In the genomic region with DNA sequence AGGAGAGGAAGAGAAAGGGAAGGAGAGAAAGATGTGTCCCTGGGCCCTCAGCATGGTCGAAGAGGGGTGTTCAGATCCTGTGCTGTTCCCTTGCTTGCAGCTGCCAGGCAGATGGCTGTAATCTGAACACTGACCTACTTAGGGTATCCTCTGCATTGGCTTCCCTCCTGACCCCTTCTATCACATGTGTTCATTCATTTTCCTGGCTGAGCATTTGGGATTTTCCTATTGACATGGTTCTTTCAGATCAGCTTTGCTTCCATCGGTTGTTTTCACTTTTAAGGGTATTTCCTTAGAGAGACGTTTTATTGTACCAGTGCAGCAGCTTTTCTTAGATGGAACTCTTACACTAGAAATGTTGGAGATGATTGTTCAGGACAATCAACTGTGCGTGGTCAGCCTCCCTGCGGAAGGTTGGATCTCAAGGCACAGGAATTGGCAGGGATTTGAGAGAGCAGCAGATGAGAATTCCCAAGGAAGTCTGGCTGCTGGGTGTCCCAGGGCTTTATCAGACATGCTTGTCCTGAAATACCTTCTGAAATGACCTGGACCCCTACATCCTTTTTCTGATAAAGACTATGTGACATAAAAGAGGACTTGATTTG, we compare ENCODE assay signal across 23 cellular contexts. TPM values are rescaled to one million over a fixed set of nuclear protein-coding genes. Genes with fewer than 3 reads are reported as not detected.
DNase-seq lines count a peak whose midpoint lies in the region; ATAC-seq, FAIRE-seq and TF ChIP-seq lines count a peak whose summit lies in the region.
"Had no signal": no experiment of that assay in that cellular context is flagged by ENCODE, and none has a peak within 500 bp of the region (broad histone marks: within the 10 kb centered on the region; RNA-seq: fewer than 3 reads in every experiment).

No MANE protein-coding gene starts in this region.

- H3K4me1 ChIP-seq in GM23248 (ENCODE audit: insufficient read depth): 0 out of 2 replicates have a peak, but pooled peaks cover 3% of the 10 kb centered on the region
- peaks cover 3% of the 10 kb centered on the region; the same call in 1 of the 2 replicates for H3K4me1 ChIP-seq in SJCRH30
- H3K4me1 ChIP-seq in HepG2 (ENCODE audit: insufficient read depth, low read length): peaks cover 17% of the 10 kb centered on the region
- H3K4me1 ChIP-seq in CD8-positive, alpha-beta T cell (ENCODE audit: insufficient read depth, low read length): no peaks in the 10 kb centered on the region
- H3K4me1 ChIP-seq: neural progenitor cell had no signal

- H3K36me3 ChIP-seq in GM23248 (ENCODE audit: low read depth): no peaks in the 10 kb centered on the region
- H3K36me3 ChIP-seq in SJCRH30: no peaks in the 10 kb centered on the region
- no peaks in the 10 kb centered on the region for H3K36me3 ChIP-seq in HepG2 (replicated peaks in 1 of 2; ENCODE audit: control insufficient read depth in 1 of 2, insufficient read depth in 2 of 2, low read length in 2 of 2)
- no peaks in the 10 kb centered on the region for H3K36me3 ChIP-seq in CD8-positive, alpha-beta T cell (ENCODE audit: insufficient read depth, low read length)
- H3K36me3 ChIP-seq: neural progenitor cell, thoracic aorta had no signal

- H3K36me3 Mint-ChIP-seq in CD8-positive, alpha-beta T cell: no peaks in the 10 kb centered on the region
- no peaks in the 10 kb centered on the region for H3K36me3 Mint-ChIP-seq in immature natural killer cell
- H3K36me3 Mint-ChIP-seq: neural progenitor cell had no signal

- H2AFZ ChIP-seq in GM23248 (peak overlapping the region; percentile 40; the same call in 1 of the 2 replicates), HepG2 (ENCODE audit: low read length) (no peak overlapping the region)
- H2AFZ ChIP-seq: neural progenitor cell, PC-9 had no signal

- TF ChIP-seq RAD21 in HepG2 (CRISPR knock-in tag; IDR thresholded peaks at IDR 0.05): no peak

- no peaks in the 10 kb centered on the region for H3K79me2 ChIP-seq in GM23248 (ENCODE audit: insufficient read depth)
- no peaks in the 10 kb centered on the region for H3K79me2 ChIP-seq in HepG2 (ENCODE audit: insufficient read depth, low read length)

- POLR2A ChIA-PET in HepG2 (lab: Yijun Ruan, JAX): no interaction called here
- POLR2A ChIA-PET in CD8-positive, alpha-beta T cell (lab: Charles Lee): no interaction called here

- H3K4me1 Mint-ChIP-seq in CD8-positive, alpha-beta T cell (ENCODE audit: low read depth): peaks cover 3% of the 10 kb centered on the region
- no peaks in the 10 kb centered on the region for H3K4me1 Mint-ChIP-seq in immature natural killer cell

- H3K9me3 ChIP-seq in GM23248 (ENCODE audit: low read depth) (no peaks in the 10 kb centered on the region), SJCRH30 (replicated peaks) (no peaks in the 10 kb centered on the region), HepG2 (ENCODE audit: low read length) (no peaks in the 10 kb centered on the region)
- no peaks in the 10 kb centered on the region for H3K9me3 ChIP-seq in CD8-positive, alpha-beta T cell (ENCODE audit: low read length)
- H3K9me3 ChIP-seq: thoracic aorta had no signal

- no peaks in the 10 kb centered on the region for H3K27me3 Mint-ChIP-seq in CD8-positive, alpha-beta T cell (ENCODE audit: low read depth)
- H3K27me3 Mint-ChIP-seq in immature natural killer cell (ENCODE audit: low read depth in 3 of 3): peaks cover 2 to 8% (median 6%) of the 10 kb centered on the region in 3 donors

- no peak overlapping the region for H3K4me2 ChIP-seq in GM23248 (ENCODE audit: unreplicated experiment)
- peak overlapping the region; percentile 25; the same call in 1 of the 2 replicates for H3K4me2 ChIP-seq in HepG2 (ENCODE audit: low read depth, low read length)
- H3K4me2 ChIP-seq: neural progenitor cell, PC-9 had no signal

- intact Hi-C loops in HepG2 (cut with micrococcal nuclease; ENCODE audit: unreplicated experiment): no loop called here
- intact Hi-C loops in sciatic nerve (cut with DNase I): no loop called here
- intact Hi-C loops in CD8-positive, alpha-beta T cell (cut with DNase I, micrococcal nuclease): no loop called here

- no peak overlapping the region for H3K4me3 Mint-ChIP-seq in CD8-positive, alpha-beta T cell
- no peak overlapping the region for H3K4me3 Mint-ChIP-seq in immature natural killer cell
- H3K4me3 Mint-ChIP-seq: activated T-cell treated with anti-CD3 and anti-CD28 coated beads, Interleukin-2, amount 50 U/mL, for 4 hours; neural progenitor cell had no signal

- TF ChIP-seq EP300 in HepG2 (IDR thresholded peaks at IDR 0.05; ENCODE audit: low read depth in 2 of 2, low read length in 2 of 2) (no peak), HepG2 (CRISPR knock-in tag; IDR thresholded peaks at IDR 0.05; ENCODE audit: borderline replicate concordance) (no peak)

- no peak for TF ChIP-seq POLR2A in HepG2 (IDR thresholded peaks at IDR 0.05; ENCODE audit: insufficient read depth in 1 of 2, low read depth in 2 of 2, low read length in 2 of 2)

- H3K4me3 ChIP-seq in GM23248 (no peak overlapping the region), SJCRH30 (no peak overlapping the region), HepG2 (replicated peaks in 1 of 3; ENCODE audit: insufficient read depth in 1 of 3, low read depth in 2 of 3, low read length in 3 of 3) (no peak overlapping the region)
- no peak overlapping the region for H3K4me3 ChIP-seq in CD8-positive, alpha-beta T cell (ENCODE audit: low read depth, low read length)
- H3K4me3 ChIP-seq: neural progenitor cell, PC-9, thoracic aorta had no signal

- 24 to 37% methylated on average over 5 of the region's 5 CpGs for WGBS in GM23248 (ENCODE audit: low coverage in 1 of 2, low lambda C conversion rate in 2 of 2, missing lambda C conversion rate in 2 of 2), 2 experiments
- 20% methylated on average over 5 of the region's 5 CpGs for WGBS in HepG2 (ENCODE audit: low lambda C conversion rate)

- CTCF ChIA-PET in HepG2 (lab: Yijun Ruan, JAX; ENCODE audit: low intra/inter-chr PET ratio, low total read pairs): no interaction called here
- CTCF ChIA-PET in CD8-positive, alpha-beta T cell (lab: Charles Lee): no interaction called here

- no peaks in the 10 kb centered on the region for H3K9me3 Mint-ChIP-seq in CD8-positive, alpha-beta T cell
- peaks cover 0 to 2% (median 0%) of the 10 kb centered on the region in 6 donors for H3K9me3 Mint-ChIP-seq in immature natural killer cell
- H3K9me3 Mint-ChIP-seq: activated T-cell treated with anti-CD3 and anti-CD28 coated beads, Interleukin-2, amount 50 U/mL, for 4 hours; neural progenitor cell had no signal

- H3K27me3 ChIP-seq in GM23248 (replicated peaks; ENCODE audit: insufficient read depth) (no peaks in the 10 kb centered on the region), SJCRH30 (no peaks in the 10 kb centered on the region), HepG2 (ENCODE audit: control insufficient read depth in 1 of 2, insufficient read depth in 2 of 2, low read length in 2 of 2) (no peaks in the 10 kb centered on the region; a peak in 2 of 5 replicates)
- H3K27me3 ChIP-seq in CD8-positive, alpha-beta T cell (ENCODE audit: insufficient read depth, low read length): no peaks in the 10 kb centered on the region
- H3K27me3 ChIP-seq: neural progenitor cell had no signal

- H3K9me2 ChIP-seq in GM23248 (ENCODE audit: insufficient read depth): no peaks in the 10 kb centered on the region

- no peak overlapping the region for H3K27ac Mint-ChIP-seq in CD8-positive, alpha-beta T cell
- H3K27ac Mint-ChIP-seq in immature natural killer cell: no peak overlapping the region
- H3K27ac Mint-ChIP-seq: neural progenitor cell had no signal

- DNase-seq in GM23248: no peak
- DNase-seq in SJCRH30: peak; percentile 22 to 58
- no peak for DNase-seq in HepG2 (ENCODE audit: low spot score)
- no peak for DNase-seq in sciatic nerve (ENCODE audit: low spot score)
- DNase-seq in CD8-positive, alpha-beta T cell: no peak
- DNase-seq in immature natural killer cell: no peak
- DNase-seq: activated naive CD4-positive, alpha-beta T cell treated with anti-CD3 and anti-CD28 coated beads, Interleukin-2, amount 50 U/mL, for 16 hours; activated T-cell treated with anti-CD3 and anti-CD28 coated beads, Interleukin-2, amount 50 U/mL, for 4 hours; AML-193; GOT3; hippocampal formation; Kasumi-1; kidney; mesendoderm; NCI-H1105; NCI-H69; PC-9 had no signal

- no peak overlapping the region for H3K27ac ChIP-seq in GM23248
- H3K27ac ChIP-seq in SJCRH30: no peak overlapping the region
- no peak overlapping the region for H3K27ac ChIP-seq in HepG2 (ENCODE audit: extremely low read length, insufficient read depth, low read length)
- H3K27ac ChIP-seq in CD8-positive, alpha-beta T cell (ENCODE audit: low read depth, low read length): no peak overlapping the region
- H3K27ac ChIP-seq: neural progenitor cell, PC-9, thoracic aorta had no signal

- H4K20me1 ChIP-seq in GM23248 (ENCODE audit: insufficient read depth) (no peaks in the 10 kb centered on the region), HepG2 (ENCODE audit: insufficient read depth, low read length) (no peaks in the 10 kb centered on the region)

- BruUV-seq in HepG2 (replicated peaks; lab: Mats Ljungman, UMichigan): no TSS peak

- in situ Hi-C loops in GM23248 (cut with MboI): no loop called here
- in situ Hi-C loops in HepG2 (cut with HindIII; ENCODE audit: extremely low pct_ligation_motif_present, low pct_unique_long_range_greater_than_20kb): no loop called here

- no peak for FAIRE-seq in HepG2 (lab: Jason Lieb, UNC)
- FAIRE-seq: astrocyte, HTR-8/SVneo, kidney had no signal

- H3F3A ChIP-seq in GM23248 (ENCODE audit: insufficient read depth): no peaks in the 10 kb centered on the region

- ATAC-seq in HepG2 (0 out of 3 replicates have a peak, but pooled peaks have one; percentile 29), sciatic nerve (peak; percentile 46), HG02884 (IDR thresholded peaks at IDR 0.05; ENCODE audit: unreplicated experiment) (no peak)
- no peak for ATAC-seq in CD8-positive, alpha-beta T cell
- ATAC-seq: activated CD4-positive, CD25-positive, alpha-beta regulatory T cell treated with anti-CD3 and anti-CD28 coated beads, Interleukin-2, amount 50 U/mL, for 24 hours; activated T-cell treated with anti-CD3 and anti-CD28 coated beads, Interleukin-2, amount 50 U/mL, for 4 hours had no signal

- TF ChIP-seq CTCF in HepG2 (CRISPR knock-in tag; IDR thresholded peaks at IDR 0.05): no peak
- TF ChIP-seq CTCF in CD8-positive, alpha-beta T cell (IDR thresholded peaks at IDR 0.05): no peak

- no peak overlapping the region for H3K9ac ChIP-seq in GM23248
- no peak overlapping the region for H3K9ac ChIP-seq in HepG2 (ENCODE audit: insufficient read depth, low read depth, low read length)
- H3K9ac ChIP-seq: neural progenitor cell had no signal

RNA-seq across cellular contexts. Expression of a gene that starts 26.0 kb away (rescaled TPM):
- total RNA-seq in GM23248 (2014; rRNA removed; shearing (Covaris generic)): 0.11 and 0.76 TPM in 2 replicates
- polyA plus RNA-seq in GM23248 (2016; fragmentation: Nextera tagmentation; extraction: Ambion mirVana) (0.24 and 0.34 TPM in 2 replicates), HepG2 (2011; rRNA removed) (not detected in 2 replicates), immature natural killer cell (not detected)
- 0.05 TPM in 1 of 2 replicates, not detected in the other for total RNA-seq in SJCRH30 (2014; rRNA removed; shearing (Covaris generic))
- total RNA-seq in HepG2 (2016; rRNA removed; fragmentation: Illumina TruSeq; extraction: Trizol) (not detected in 2 replicates), sciatic nerve (not detected)
- total RNA-seq in HepG2 (2016; cell fraction: cytosol; rRNA removed; fragmentation: Illumina TruSeq; extraction: Trizol; ENCODE audit: low read depth): not detected in 2 replicates
- total RNA-seq in HepG2 (2016; cell fraction: insoluble cytoplasmic fraction; rRNA removed; fragmentation: Illumina TruSeq; extraction: Trizol): not detected in 2 replicates
- total RNA-seq in HepG2 (2016; cell fraction: membrane; rRNA removed; fragmentation: Illumina TruSeq; extraction: Trizol): not detected in 2 replicates
- total RNA-seq in HepG2 (2016; cell fraction: nucleus; rRNA removed; fragmentation: Illumina TruSeq; extraction: Trizol): not detected in 2 replicates
- polyA plus RNA-seq in HepG2 (2011; cell fraction: cytosol; rRNA removed): not detected in 2 replicates
- not detected in 2 replicates for polyA plus RNA-seq in HepG2 (2011; cell fraction: nucleus; rRNA removed)
- not detected in 2 replicates for polyA plus RNA-seq in HepG2 (2012)
- not detected in 2 replicates for polyA plus RNA-seq in HepG2 (2016; cell fraction: cytosol; fragmentation: Illumina TruSeq; extraction: Trizol; ENCODE audit: low read depth)
- polyA plus RNA-seq in HepG2 (2016; cell fraction: insoluble cytoplasmic fraction; fragmentation: Illumina TruSeq; extraction: Trizol; ENCODE audit: low read depth): not detected in 2 replicates
- polyA plus RNA-seq in HepG2 (2016; cell fraction: membrane; fragmentation: Illumina TruSeq; extraction: Trizol; ENCODE audit: low read depth): not detected in 2 replicates
- not detected in 2 replicates for polyA plus RNA-seq in HepG2 (2016; cell fraction: nucleus; fragmentation: Illumina TruSeq; extraction: Trizol; ENCODE audit: insufficient read depth, low read depth)
- polyA minus RNA-seq in HepG2 (2011; rRNA and poly(A)+ RNA removed; ENCODE audit: low replicate concordance): 0.30 TPM in 1 of 2 replicates, not detected in the other
- polyA minus RNA-seq in HepG2 (2011; cell fraction: cytosol; rRNA and poly(A)+ RNA removed): not detected in 2 replicates
- polyA minus RNA-seq in HepG2 (2011; cell fraction: nucleus; rRNA and poly(A)+ RNA removed): not detected in 2 replicates
- not detected for total RNA-seq in CD8-positive, alpha-beta T cell
- total RNA-seq: activated T-cell treated with anti-CD3 and anti-CD28 coated beads, Interleukin-2, amount 50 U/mL, for 4 hours; thoracic aorta had no signal

Comparison
In these comparisons a context has a peak if more than half of its experiments do, and no peak if none do; other contexts are left out.
1. DNase-seq: peak in SJCRH30 (2 of 2); none in GM23248 (single experiment), HepG2 (single experiment), sciatic nerve (single experiment), CD8-positive, alpha-beta T cell (0 of 7) and immature natural killer cell (0 of 3).
2. ATAC-seq: peak in HepG2 (single experiment) and sciatic nerve (single experiment); none in HG02884 (single experiment) and CD8-positive, alpha-beta T cell (single experiment).